24 cellular contexts compared by ENCODE assay signal in the genomic region with DNA sequence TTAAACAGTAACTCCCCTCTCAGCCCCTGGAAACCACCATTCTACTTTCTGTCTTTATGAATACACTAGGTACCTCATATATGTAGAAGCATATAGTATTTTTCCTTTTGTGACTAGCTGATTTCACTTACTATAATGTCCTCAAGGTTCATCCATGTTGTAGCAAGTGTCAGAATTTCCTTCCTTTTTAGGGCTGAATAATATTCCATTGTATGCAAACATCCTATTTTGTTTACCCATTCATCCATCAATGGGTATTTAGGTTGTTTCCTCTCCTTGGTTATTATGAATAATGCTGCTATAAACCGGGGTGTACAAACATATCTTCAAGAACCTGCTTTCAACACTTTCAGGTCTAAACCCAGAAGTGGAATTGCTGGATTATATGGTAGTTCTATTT.
A peak's percentile ranks its signal among the peaks of the same experiment; 100 is the strongest.
DNase-seq lines count a peak whose midpoint lies in the region; ATAC-seq, FAIRE-seq and TF ChIP-seq lines count a peak whose summit lies in the region.
"Had no signal": no experiment of that assay in that cellular context is flagged by ENCODE, and none has a peak within 500 bp of the region (broad histone marks: within the 10 kb centered on the region; RNA-seq: fewer than 3 reads in every experiment).

No MANE protein-coding gene starts in this region.

- BruUV-seq in GM12878 (replicated peaks; lab: Mats Ljungman, UMichigan): no TSS peak

- no peak for ATAC-seq in activated naive CD8-positive, alpha-beta T cell treated with anti-CD3 and anti-CD28 coated beads, Interleukin-2, amount 50 U/mL, for 24 hours
- ATAC-seq in GM12878 (peak; percentile 25), thoracic aorta (ENCODE audit: insufficient number of reproducible peaks, low FRiP score, low read depth) (no peak)
- ATAC-seq: effector memory CD8-positive, alpha-beta T cell; T-helper 17 cell had no signal

- H3K9me3 ChIP-seq in HEK293 (ENCODE audit: control insufficient read depth, insufficient read depth, low read depth, low read length) (no peaks in the 10 kb centered on the region), GM12878 (replicated peaks; ENCODE audit: control insufficient read depth, insufficient read depth, low read length) (no peaks in the 10 kb centered on the region), thoracic aorta (no peaks in the 10 kb centered on the region)
- H3K9me3 ChIP-seq: esophagus squamous epithelium had no signal

- no peaks in the 10 kb centered on the region for H3K27me3 ChIP-seq in GM12878 (replicated peaks in 1 of 2; ENCODE audit: control insufficient read depth in 2 of 2, insufficient read depth in 2 of 2, low read length in 1 of 2)
- H3K27me3 ChIP-seq in thoracic aorta (replicated peaks; ENCODE audit: insufficient read depth): no peaks in the 10 kb centered on the region
- H3K27me3 ChIP-seq: esophagus squamous epithelium had no signal

- H3K9ac ChIP-seq in GM12878 (ENCODE audit: control insufficient read depth, insufficient read depth, low read length): no peak overlapping the region

- no peaks in the 10 kb centered on the region for H3K27me3 Mint-ChIP-seq in activated naive CD8-positive, alpha-beta T cell
- H3K27me3 Mint-ChIP-seq in activated naive CD8-positive, alpha-beta T cell treated with anti-CD3 and anti-CD28 coated beads, Interleukin-2, amount 50 U/mL, for 24 hours: no peaks in the 10 kb centered on the region
- H3K27me3 Mint-ChIP-seq: activated naive CD4-positive, alpha-beta T cell treated with anti-CD3 and anti-CD28 coated beads, Interleukin-2, amount 10 ng/mL, durations not matched to agents 7 days and 5 days; effector memory CD8-positive, alpha-beta T cell; memory B cell; stimulated activated naive CD8-positive, alpha-beta T cell treated with anti-CD3 and anti-CD28 coated beads, Interleukin-15, amount 100 ng/mL, for 72 hours; T-helper 17 cell had no signal

- H3K4me1 ChIP-seq in HEK293 (ENCODE audit: control insufficient read depth, insufficient read depth, low read length) (no peaks in the 10 kb centered on the region; the same call in 1 of the 2 replicates), GM12878 (ENCODE audit: control insufficient read depth, insufficient read depth, low read length) (peaks cover 35% of the 10 kb centered on the region), thoracic aorta (ENCODE audit: control insufficient read depth in 1 of 2, low read depth in 2 of 2) (peaks cover 13 to 18% of the 10 kb centered on the region in 2 donors)

- POLR2A ChIA-PET in HEK293 (lab: Yijun Ruan, JAX): no interaction called here
- POLR2A ChIA-PET in GM12878 (lab: Charles Lee): interaction anchor here (1.0 to 3.3 kb wide), 6 partner anchors 10 to 124 kb away, joined by 3 to 24 read pairs (median 6); no protein-coding TSS in a partner anchor

- H3K4me3 ChIP-seq in HEK293 (ENCODE audit: low read depth, low read length) (no peak overlapping the region), GM12878 (no peak overlapping the region), thoracic aorta (no peak overlapping the region)
- H3K4me3 ChIP-seq: esophagus squamous epithelium, SK-N-MC had no signal

- FAIRE-seq in GM12878 (lab: Jason Lieb, UNC): no peak
- no peak for FAIRE-seq in urothelium cell line (lab: Jason Lieb, UNC)

- TF ChIP-seq CTCF in HEK293 (tag by site-specific recombination; IDR thresholded peaks at IDR 0.05): no peak
- TF ChIP-seq CTCF in GM12878 (IDR thresholded peaks at IDR 0.05 in 2 of 3, conservative IDR thresholded peaks at IDR 0.05 in 1 of 3; ENCODE audit: control insufficient read depth in 2 of 3, extremely low read depth in 1 of 3, insufficient read depth in 1 of 3, low read depth in 3 of 3, low read length in 3 of 3): no peak
- no peak for TF ChIP-seq CTCF in thoracic aorta (IDR thresholded peaks at IDR 0.05)

- H3K4me1 Mint-ChIP-seq in activated naive CD8-positive, alpha-beta T cell (ENCODE audit: low read depth): peaks cover 55% of the 10 kb centered on the region
- H3K4me1 Mint-ChIP-seq in activated naive CD8-positive, alpha-beta T cell treated with anti-CD3 and anti-CD28 coated beads, Interleukin-2, amount 50 U/mL, for 24 hours: peaks cover 47% of the 10 kb centered on the region

- RAD21 ChIA-PET in GM12878 (lab: Charles Lee; ENCODE audit: unreplicated experiment): interaction anchor here (0.9 to 3.6 kb wide), 4 partner anchors 10 to 66 kb away, joined by 4 to 38 read pairs (median 14); no protein-coding TSS in a partner anchor

- H3K27ac ChIP-seq in HEK293 (ENCODE audit: extremely low read depth, low read depth, low read length) (no peak overlapping the region), GM12878 (ENCODE audit: control insufficient read depth, insufficient read depth) (peak overlapping the region; percentile 93), thoracic aorta (peak overlapping the region; percentile 30 to 41)
- H3K27ac ChIP-seq: SK-N-MC, WERI-Rb-1 had no signal

- CTCF ChIA-PET in HEK293 (lab: Yijun Ruan, JAX): no interaction called here
- CTCF ChIA-PET in GM12878 (lab: Yijun Ruan, JAX): interaction anchor here (1.1 to 3.3 kb wide), 2 partner anchors 9 to 10 kb away, joined by 3 to 15 read pairs; no protein-coding TSS in a partner anchor

- no peak overlapping the region for H3K4me3 Mint-ChIP-seq in activated naive CD8-positive, alpha-beta T cell
- H3K4me3 Mint-ChIP-seq in activated naive CD8-positive, alpha-beta T cell treated with anti-CD3 and anti-CD28 coated beads, Interleukin-2, amount 50 U/mL, for 24 hours: no peak overlapping the region
- H3K4me3 Mint-ChIP-seq: activated naive CD4-positive, alpha-beta T cell treated with anti-CD3 and anti-CD28 coated beads, Interleukin-2, amount 10 ng/mL, durations not matched to agents 7 days and 5 days; CD14-positive monocyte; effector memory CD8-positive, alpha-beta T cell; memory B cell; T-helper 17 cell had no signal

- no peak for TF ChIP-seq RAD21 in GM12878 (IDR thresholded peaks at IDR 0.05; ENCODE audit: insufficient read depth, low read depth, low read length)

- peaks cover 12% of the 10 kb centered on the region for H3K79me2 ChIP-seq in GM12878 (ENCODE audit: control insufficient read depth, insufficient read depth, low read length)

- H3K36me3 Mint-ChIP-seq in activated naive CD8-positive, alpha-beta T cell: peaks cover 16% of the 10 kb centered on the region
- H3K36me3 Mint-ChIP-seq in activated naive CD8-positive, alpha-beta T cell treated with anti-CD3 and anti-CD28 coated beads, Interleukin-2, amount 50 U/mL, for 24 hours (ENCODE audit: low read depth): peaks cover 14% of the 10 kb centered on the region

- no peak for TF ChIP-seq POLR2A in GM12878 (IDR thresholded peaks at IDR 0.05; ENCODE audit: low read depth, low read length)

- H3K27ac Mint-ChIP-seq in activated naive CD8-positive, alpha-beta T cell: peak overlapping the region; percentile 55
- H3K27ac Mint-ChIP-seq in activated naive CD8-positive, alpha-beta T cell treated with anti-CD3 and anti-CD28 coated beads, Interleukin-2, amount 50 U/mL, for 24 hours: no peak overlapping the region
- H3K27ac Mint-ChIP-seq: activated naive CD4-positive, alpha-beta T cell treated with anti-CD3 and anti-CD28 coated beads, Interleukin-2, amount 10 ng/mL, durations not matched to agents 7 days and 5 days; CD14-positive monocyte; effector memory CD8-positive, alpha-beta T cell; memory B cell; T-helper 17 cell had no signal

- H4K20me1 ChIP-seq in GM12878 (ENCODE audit: control insufficient read depth, insufficient read depth): no peaks in the 10 kb centered on the region

- peak overlapping the region; percentile 13 for H3K4me2 ChIP-seq in GM12878 (ENCODE audit: control insufficient read depth, insufficient read depth)

- no peak for TF ChIP-seq EP300 in GM12878 (IDR thresholded peaks at IDR 0.05; ENCODE audit: borderline replicate concordance in 1 of 2, control insufficient read depth in 1 of 2, low read depth in 2 of 2, low read length in 2 of 2)

- no peak overlapping the region for H2AFZ ChIP-seq in GM12878 (ENCODE audit: control insufficient read depth, low read depth, low read length)

- peaks cover 3% of the 10 kb centered on the region for H3K9me3 Mint-ChIP-seq in activated naive CD8-positive, alpha-beta T cell (ENCODE audit: low read depth)
- peaks cover 10% of the 10 kb centered on the region for H3K9me3 Mint-ChIP-seq in activated naive CD8-positive, alpha-beta T cell treated with anti-CD3 and anti-CD28 coated beads, Interleukin-2, amount 50 U/mL, for 24 hours
- H3K9me3 Mint-ChIP-seq: effector memory CD8-positive, alpha-beta T cell; memory B cell had no signal

- DNase-seq in activated naive CD8-positive, alpha-beta T cell treated with anti-CD3 and anti-CD28 coated beads, Interleukin-2, amount 50 U/mL, for 24 hours: no peak
- DNase-seq in GM12878 (ENCODE audit: low read depth, low spot score): no peak
- no peak for DNase-seq in thoracic aorta (ENCODE audit: low spot score)
- no peak for DNase-seq in ecto neural progenitor cell (ENCODE audit: low spot score)
- no peak for DNase-seq in NCI-H1436 treated with DMSO at 0.1 percent for 48 hours (lab: John Stamatoyannopoulos, UW)
- no peak for DNase-seq in urothelium cell line (ENCODE audit: low spot score)
- DNase-seq: activated CD4-positive, alpha-beta T cell treated with anti-CD3 and anti-CD28 coated beads, Interleukin-2, amount 50 U/mL, for 4 hours; activated naive CD4-positive, alpha-beta T cell treated with anti-CD3 and anti-CD28 coated beads, Interleukin-2, amount 10 ng/mL, durations not matched to agents 7 days and 5 days; effector memory CD8-positive, alpha-beta T cell; esophagus squamous epithelium; GOT3; NCI-H1694; NCI-H526; RPMI8226; stimulated activated CD4-positive, alpha-beta T cell treated with anti-CD3 and anti-CD28 coated beads, Interleukin-4, amount 100 ng/mL, for 24 hours; stimulated activated naive CD8-positive, alpha-beta T cell treated with anti-CD3 and anti-CD28 coated beads, Interleukin-15, amount 100 ng/mL, for 72 hours; T-helper 17 cell; trophoblast cell; WERI-Rb-1 had no signal

- H3K36me3 ChIP-seq in HEK293 (ENCODE audit: control insufficient read depth in 2 of 2, insufficient read depth in 1 of 2, low read length in 2 of 2) (no peaks in the 10 kb centered on the region), GM12878 (ENCODE audit: control insufficient read depth in 2 of 2, insufficient read depth in 2 of 2, low read length in 1 of 2) (no peaks in the 10 kb centered on the region), thoracic aorta (no peaks in the 10 kb centered on the region)
- H3K36me3 ChIP-seq: esophagus squamous epithelium, WERI-Rb-1 had no signal

- intact Hi-C loops in GM12878 (cut with micrococcal nuclease; ENCODE audit: unreplicated experiment): no loop called here

- in situ Hi-C loops in GM12878 (cut with MboI): no loop called here

- SMC1A ChIA-PET in GM12878 (lab: Charles Lee; ENCODE audit: uncharacterized antibody, unreplicated experiment): interaction anchor here (0.5 to 5.8 kb wide), 15 partner anchors 10 to 180 kb away, joined by 3 to 51 read pairs (median 7); no protein-coding TSS in a partner anchor

- WGBS in GM12878 (ENCODE audit: insufficient coverage, insufficient replicate concordance, low lambda C conversion rate, missing lambda C conversion rate): 0% methylated on average over 1 of the region's 1 CpG

TF ChIP-seq in HEK293, 187 proteins besides CTCF, POLR2A, EP300 and RAD21 (continues in another document):
- TF ChIP-seq ZNF521 (tag by site-specific recombination; IDR thresholded peaks at IDR 0.05) (no peak), ZNF146 (tag by site-specific recombination; IDR thresholded peaks at IDR 0.05) (peak; percentile 81; the same call in 1 of the 2 replicates)

TF ChIP-seq in GM12878, 131 proteins besides CTCF, POLR2A, EP300 and RAD21 (continues in another document):
- TF ChIP-seq ZNF217 (IDR thresholded peaks at IDR 0.05): peak; percentile 67
- no peak for TF ChIP-seq BMI1 (IDR thresholded peaks at IDR 0.05; ENCODE audit: borderline replicate concordance)
